16 cellular contexts compared by ENCODE assay signal in genomic region chr11:10779086-10779485, GRCh38. TPM values are rescaled to one million over a fixed set of nuclear protein-coding genes. Genes with fewer than 3 reads are reported as not detected.
DNase-seq lines count a peak whose midpoint lies in the region; ATAC-seq, FAIRE-seq and TF ChIP-seq lines count a peak whose summit lies in the region.
"Had no signal": no experiment of that assay in that cellular context is flagged by ENCODE, and none has a peak within 500 bp of the region (broad histone marks: within the 10 kb centered on the region; RNA-seq: fewer than 3 reads in every experiment).

No MANE protein-coding gene starts in this region.

- H3K27ac ChIP-seq in endothelial cell of umbilical vein (ENCODE audit: insufficient read depth, low read depth, low read length) (no peak overlapping the region), psoas muscle (peak overlapping the region; percentile 65), vagina (peak overlapping the region; percentile 68)
- H3K27ac ChIP-seq: WERI-Rb-1 had no signal

- no peak for DNase-seq in stimulated activated naive CD8-positive, alpha-beta T cell treated with anti-CD3 and anti-CD28 coated beads, Interleukin-15, amount 100 ng/mL, for 72 hours
- DNase-seq in endothelial cell of umbilical vein (ENCODE audit: low read depth, low spot score), result no peak
- no peak for DNase-seq in psoas muscle
- no peak for DNase-seq in vagina (ENCODE audit: extremely low spot score in 2 of 2)
- no peak for DNase-seq in NCI-H146 treated with DMSO at 0.1 percent for 48 hours (lab: John Stamatoyannopoulos, UW; ENCODE audit: unreplicated experiment)
- DNase-seq in NOMO-1 (lab: John Stamatoyannopoulos, UW; ENCODE audit: unreplicated experiment in 2 of 2), result no peak
- DNase-seq in progenitor cell of endocrine pancreas (ENCODE audit: low spot score, unreplicated experiment), result no peak
- DNase-seq: GDM1; MM.1S; NCI-H1930; NCI-H446 treated with DMSO at 0.1 percent for 48 hours; nephron progenitor cell; stimulated activated naive B cell treated with anti-CD40 and anti-IgM and Interleukin-4, amounts not matched to agents 10 μg/mL and 1 μg/mL and 100 μg/mL, for 72 hours; WERI-Rb-1 had no signal

- H3K36me3 Mint-ChIP-seq in stimulated activated naive CD8-positive, alpha-beta T cell treated with anti-CD3 and anti-CD28 coated beads, Interleukin-15, Interleukin-2, amounts not matched to agents 100 ng/mL and 50 ng/mL, for 24 hours (ENCODE audit: low read depth), result peaks cover 47% of the 10 kb centered on the region
- peaks cover 12% of the 10 kb centered on the region for H3K36me3 Mint-ChIP-seq in progenitor cell of endocrine pancreas (ENCODE audit: insufficient read depth)

- POLR2A ChIA-PET in endothelial cell of umbilical vein (lab: Charles Lee), result no interaction called here

- no peak for TF ChIP-seq CTCF in endothelial cell of umbilical vein (IDR thresholded peaks at IDR 0.05; ENCODE audit: extremely low read depth in 1 of 2, insufficient read depth in 1 of 2, low read depth in 1 of 2, low read length in 2 of 2)
- TF ChIP-seq CTCF in psoas muscle (IDR thresholded peaks at IDR 0.05), result no peak
- TF ChIP-seq CTCF in vagina (IDR thresholded peaks at IDR 0.05), result no peak
- no peak for TF ChIP-seq CTCF in progenitor cell of endocrine pancreas (IDR thresholded peaks at IDR 0.05; ENCODE audit: unreplicated experiment)

- dilution Hi-C loops in endothelial cell of umbilical vein (cut with MboI; ENCODE audit: extremely low pct_ligation_motif_present, low sequenced_read_pairs), result no loop called here

- no peaks in the 10 kb centered on the region for H3K9me3 Mint-ChIP-seq in stimulated activated naive CD8-positive, alpha-beta T cell treated with anti-CD3 and anti-CD28 coated beads, Interleukin-15, Interleukin-2, amounts not matched to agents 100 ng/mL and 50 ng/mL, for 24 hours
- H3K9me3 Mint-ChIP-seq in stimulated activated naive CD8-positive, alpha-beta T cell treated with anti-CD3 and anti-CD28 coated beads, Interleukin-15, amount 100 ng/mL, for 72 hours, result no peaks in the 10 kb centered on the region
- no peaks in the 10 kb centered on the region for H3K9me3 Mint-ChIP-seq in progenitor cell of endocrine pancreas (ENCODE audit: low read depth)
- H3K9me3 Mint-ChIP-seq: nephron progenitor cell; stimulated activated naive B cell treated with anti-CD40 and anti-IgM and Interleukin-4, amounts not matched to agents 10 μg/mL and 1 μg/mL and 100 μg/mL, for 72 hours had no signal

- no peaks in the 10 kb centered on the region for H3K4me1 Mint-ChIP-seq in stimulated activated naive CD8-positive, alpha-beta T cell treated with anti-CD3 and anti-CD28 coated beads, Interleukin-15, Interleukin-2, amounts not matched to agents 100 ng/mL and 50 ng/mL, for 24 hours (ENCODE audit: low read depth)
- no peaks in the 10 kb centered on the region for H3K4me1 Mint-ChIP-seq in stimulated activated naive CD8-positive, alpha-beta T cell treated with anti-CD3 and anti-CD28 coated beads, Interleukin-15, amount 100 ng/mL, for 72 hours
- no peaks in the 10 kb centered on the region for H3K4me1 Mint-ChIP-seq in progenitor cell of endocrine pancreas (ENCODE audit: low read depth)

- no peak overlapping the region for H3K4me3 ChIP-seq in endothelial cell of umbilical vein (replicated peaks in 1 of 3; ENCODE audit: insufficient read depth in 1 of 3, low read depth in 1 of 3, low read length in 3 of 3)
- H3K4me3 ChIP-seq in psoas muscle, result no peak overlapping the region
- H3K4me3 ChIP-seq in vagina, result no peak overlapping the region

- TSS peak; percentile 77 for BruUV-seq in endothelial cell of umbilical vein (replicated peaks; lab: Mats Ljungman, UMichigan)

- H3K9me1 ChIP-seq in endothelial cell of umbilical vein (replicated peaks; ENCODE audit: control insufficient read depth, extremely low read depth, insufficient read depth, low read length), result no peaks in the 10 kb centered on the region

- no peaks in the 10 kb centered on the region for H3K79me2 ChIP-seq in endothelial cell of umbilical vein (ENCODE audit: control insufficient read depth, insufficient read depth, low read length)

- intact Hi-C loops in endothelial cell of umbilical vein (cut with micrococcal nuclease), result no loop called here
- intact Hi-C loops in psoas muscle (cut with DNase I), result no loop called here
- intact Hi-C loops in vagina (cut with DNase I), result no loop called here

- H3K36me3 ChIP-seq in endothelial cell of umbilical vein (ENCODE audit: control insufficient read depth in 2 of 2, extremely low read depth in 1 of 2, insufficient read depth in 2 of 2, low read length in 2 of 2) (peaks cover 13 to 27% of the 10 kb centered on the region in 2 experiments), psoas muscle (ENCODE audit: insufficient read depth in 1 of 2, low read depth in 1 of 2) (peaks cover 0 to 9% of the 10 kb centered on the region in 2 donors), vagina (peaks cover 0 to 46% of the 10 kb centered on the region in 2 donors)

- no peak overlapping the region for H3K4me2 ChIP-seq in endothelial cell of umbilical vein (ENCODE audit: insufficient read depth, low read length)

- H2AFZ ChIP-seq in endothelial cell of umbilical vein (ENCODE audit: low read depth, low read length), result no peak overlapping the region

- no peaks in the 10 kb centered on the region for H3K27me3 ChIP-seq in endothelial cell of umbilical vein (ENCODE audit: control insufficient read depth in 2 of 2, insufficient read depth in 2 of 2, low read length in 2 of 2)
- H3K27me3 ChIP-seq in psoas muscle (ENCODE audit: insufficient read depth in 3 of 3, low read length in 2 of 3), result no peaks in the 10 kb centered on the region
- no peaks in the 10 kb centered on the region for H3K27me3 ChIP-seq in vagina

- H3K4me3 Mint-ChIP-seq in stimulated activated naive CD8-positive, alpha-beta T cell treated with anti-CD3 and anti-CD28 coated beads, Interleukin-15, Interleukin-2, amounts not matched to agents 100 ng/mL and 50 ng/mL, for 24 hours, result no peak overlapping the region
- H3K4me3 Mint-ChIP-seq in stimulated activated naive CD8-positive, alpha-beta T cell treated with anti-CD3 and anti-CD28 coated beads, Interleukin-15, amount 100 ng/mL, for 72 hours, result no peak overlapping the region
- no peak overlapping the region for H3K4me3 Mint-ChIP-seq in progenitor cell of endocrine pancreas (ENCODE audit: low read depth)
- H3K4me3 Mint-ChIP-seq: nephron progenitor cell; stimulated activated naive B cell treated with anti-CD40 and anti-IgM and Interleukin-4, amounts not matched to agents 10 μg/mL and 1 μg/mL and 100 μg/mL, for 72 hours had no signal

- H3K9ac ChIP-seq in endothelial cell of umbilical vein (replicated peaks; ENCODE audit: extremely low read depth, insufficient read depth, low read length), result no peak overlapping the region

- H3K27me3 Mint-ChIP-seq in stimulated activated naive CD8-positive, alpha-beta T cell treated with anti-CD3 and anti-CD28 coated beads, Interleukin-15, Interleukin-2, amounts not matched to agents 100 ng/mL and 50 ng/mL, for 24 hours, result no peaks in the 10 kb centered on the region
- no peaks in the 10 kb centered on the region for H3K27me3 Mint-ChIP-seq in stimulated activated naive CD8-positive, alpha-beta T cell treated with anti-CD3 and anti-CD28 coated beads, Interleukin-15, amount 100 ng/mL, for 72 hours
- H3K27me3 Mint-ChIP-seq in progenitor cell of endocrine pancreas, result no peaks in the 10 kb centered on the region
- H3K27me3 Mint-ChIP-seq: stimulated activated naive B cell treated with anti-CD40 and anti-IgM and Interleukin-4, amounts not matched to agents 10 μg/mL and 1 μg/mL and 100 μg/mL, for 72 hours had no signal

- no peak for ATAC-seq in stimulated activated naive CD8-positive, alpha-beta T cell treated with anti-CD3 and anti-CD28 coated beads, Interleukin-15, amount 100 ng/mL, for 72 hours
- no peak for ATAC-seq in psoas muscle
- ATAC-seq: stimulated activated naive B cell treated with anti-CD40 and anti-IgM and Interleukin-4, amounts not matched to agents 10 μg/mL and 1 μg/mL and 100 μg/mL, for 72 hours had no signal

- WGBS in psoas muscle, 3 donors, result 50 to 55% (median 54%) methylated on average over 1 of the region's 1 CpG

- H4K20me1 ChIP-seq in endothelial cell of umbilical vein (replicated peaks; ENCODE audit: control insufficient read depth, extremely low read depth, insufficient read depth, low read length), result no peaks in the 10 kb centered on the region

- TF ChIP-seq POLR2A in endothelial cell of umbilical vein (IDR thresholded peaks at IDR 0.05; ENCODE audit: low read depth, low read length), result no peak
- no peak for TF ChIP-seq POLR2A in vagina (IDR thresholded peaks at IDR 0.05)

- FAIRE-seq in endothelial cell of umbilical vein (lab: Jason Lieb, UNC), result no peak
- FAIRE-seq: D721Med had no signal

- peak overlapping the region; percentile 61 for H3K27ac Mint-ChIP-seq in stimulated activated naive CD8-positive, alpha-beta T cell treated with anti-CD3 and anti-CD28 coated beads, Interleukin-15, Interleukin-2, amounts not matched to agents 100 ng/mL and 50 ng/mL, for 24 hours
- H3K27ac Mint-ChIP-seq in stimulated activated naive CD8-positive, alpha-beta T cell treated with anti-CD3 and anti-CD28 coated beads, Interleukin-15, amount 100 ng/mL, for 72 hours, result no peak overlapping the region
- no peak overlapping the region for H3K27ac Mint-ChIP-seq in progenitor cell of endocrine pancreas
- H3K27ac Mint-ChIP-seq: stimulated activated naive B cell treated with anti-CD40 and anti-IgM and Interleukin-4, amounts not matched to agents 10 μg/mL and 1 μg/mL and 100 μg/mL, for 72 hours had no signal

- H3K4me1 ChIP-seq in endothelial cell of umbilical vein (ENCODE audit: control insufficient read depth, extremely low read depth, insufficient read depth, low read length) (peaks cover 5% of the 10 kb centered on the region), psoas muscle (peaks cover 14% of the 10 kb centered on the region), vagina (no peaks in the 10 kb centered on the region)

- H3K9me3 ChIP-seq in endothelial cell of umbilical vein (replicated peaks; ENCODE audit: control insufficient read depth, insufficient read depth, low read length) (no peaks in the 10 kb centered on the region), psoas muscle (no peaks in the 10 kb centered on the region), vagina (no peaks in the 10 kb centered on the region)

- CTCF ChIA-PET in endothelial cell of umbilical vein (lab: Charles Lee), result interaction anchor here (1.0 to 1.3 kb wide), 2 partner anchors 9 to 14 kb away, joined by 3 to 4 read pairs; no protein-coding TSS in a partner anchor

RNA-seq across cellular contexts. Expression of gene CTR9, which starts 28.0 kb away (rescaled TPM):
- 33.2 and 33.4 TPM in 2 replicates for total RNA-seq in endothelial cell of umbilical vein
- 5.2 and 7.5 TPM in 2 replicates for polyA plus RNA-seq in endothelial cell of umbilical vein
- polyA plus RNA-seq in endothelial cell of umbilical vein (2011; cell fraction: cytosol; rRNA removed), result 10.9 and 11.2 TPM in 2 replicates
- 14.0 and 15.3 TPM in 2 replicates for polyA plus RNA-seq in endothelial cell of umbilical vein (2011; cell fraction: nucleus; rRNA removed)
- 26.9 and 36.9 TPM in 2 replicates for polyA plus RNA-seq in endothelial cell of umbilical vein (2012)
- 19.1 and 23.8 TPM in 2 replicates for polyA minus RNA-seq in endothelial cell of umbilical vein
- 12.9 TPM for polyA minus RNA-seq in endothelial cell of umbilical vein (2011; cell fraction: cytosol; rRNA and poly(A)+ RNA removed)
- 13.6 and 14.6 TPM in 2 replicates for polyA minus RNA-seq in endothelial cell of umbilical vein (2011; cell fraction: nucleus; rRNA and poly(A)+ RNA removed)
- total RNA-seq in psoas muscle, result 10 to 100 TPM; 20.9 to 31.0 (median 26.1) TPM
- 10 to 100 TPM; 16.4 to 41.6 (median 17.7) TPM for polyA plus RNA-seq in psoas muscle
- 20.6 TPM for total RNA-seq in vagina
- 34.4 and 38.6 TPM in 2 replicates for total RNA-seq in progenitor cell of endocrine pancreas

RNA-seq across cellular contexts. Expression of gene EIF4G2, which starts 29.6 kb away (rescaled TPM):
- 1,175 and 1,194 TPM in 2 replicates for total RNA-seq in endothelial cell of umbilical vein
- 297 and 382 TPM in 2 replicates for polyA plus RNA-seq in endothelial cell of umbilical vein
- polyA plus RNA-seq in endothelial cell of umbilical vein (2011; cell fraction: cytosol; rRNA removed), result 501 and 523 TPM in 2 replicates
- 787 and 812 TPM in 2 replicates for polyA plus RNA-seq in endothelial cell of umbilical vein (2011; cell fraction: nucleus; rRNA removed)
- 602 and 1,003 TPM in 2 replicates for polyA plus RNA-seq in endothelial cell of umbilical vein (2012)
- polyA minus RNA-seq in endothelial cell of umbilical vein, result 667 and 874 TPM in 2 replicates
- polyA minus RNA-seq in endothelial cell of umbilical vein (2011; cell fraction: cytosol; rRNA and poly(A)+ RNA removed), result 684 TPM
- polyA minus RNA-seq in endothelial cell of umbilical vein (2011; cell fraction: nucleus; rRNA and poly(A)+ RNA removed), result 739 and 871 TPM in 2 replicates
- total RNA-seq in psoas muscle, result 100 to 1,000 TPM; 652 to 809 (median 709) TPM
- polyA plus RNA-seq in psoas muscle, result 100 to 1,000 TPM; 308 to 726 (median 645) TPM
- 368 TPM for total RNA-seq in vagina
- 1,076 and 1,126 TPM in 2 replicates for total RNA-seq in progenitor cell of endocrine pancreas
